Comparison of ENCODE assay signal across 1 cellular context in the genomic region with DNA sequence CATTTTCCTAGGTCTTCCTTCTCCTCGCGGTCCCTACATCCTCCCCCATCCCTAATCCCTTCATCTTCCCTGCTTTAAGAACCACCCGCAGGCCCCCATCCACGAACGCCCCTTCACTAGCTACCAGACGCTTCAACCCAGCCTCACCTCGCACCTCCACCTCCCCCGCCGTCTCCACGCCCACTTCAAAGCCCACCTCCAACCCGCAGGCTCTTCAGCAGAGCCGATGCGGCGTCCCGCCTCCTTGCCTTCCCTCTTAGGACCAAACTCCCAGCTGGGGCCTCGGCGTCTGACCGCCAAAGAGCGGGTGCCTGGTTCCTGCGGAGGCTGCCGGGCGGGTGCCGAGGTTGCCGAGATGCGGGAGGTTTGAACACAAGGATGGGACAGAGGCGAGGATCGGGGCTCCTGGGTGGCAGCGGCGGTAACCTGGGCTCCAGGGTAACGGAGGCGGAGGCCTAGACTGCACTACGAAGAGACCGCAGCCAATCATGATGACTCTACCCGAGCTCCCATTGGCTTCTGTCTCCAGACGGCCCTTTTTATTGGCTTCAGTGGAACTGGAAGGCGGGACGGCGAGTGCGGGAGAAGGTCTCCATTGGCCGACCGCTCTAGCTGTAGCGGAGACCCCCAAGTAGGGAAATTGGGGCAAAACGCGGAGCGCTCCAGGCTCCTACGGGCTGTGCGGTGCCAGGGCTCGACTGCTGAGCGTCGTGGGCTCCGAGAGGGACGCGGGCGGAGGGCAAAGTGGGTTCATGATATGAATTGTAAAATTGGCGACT.
TF ChIP-seq lines count a peak whose summit lies in the region.

A gene (minus strand): TSS at position 462 of the 779 bp plus-strand sequence. CDS start 18,536 bp downstream, outside the sequence.

TF ChIP-seq in WTC11, 78 proteins besides CTCF, POLR2A, EP300 and RAD21 (continued from another document and continues in another):
- TF ChIP-seq, protein P1, sequence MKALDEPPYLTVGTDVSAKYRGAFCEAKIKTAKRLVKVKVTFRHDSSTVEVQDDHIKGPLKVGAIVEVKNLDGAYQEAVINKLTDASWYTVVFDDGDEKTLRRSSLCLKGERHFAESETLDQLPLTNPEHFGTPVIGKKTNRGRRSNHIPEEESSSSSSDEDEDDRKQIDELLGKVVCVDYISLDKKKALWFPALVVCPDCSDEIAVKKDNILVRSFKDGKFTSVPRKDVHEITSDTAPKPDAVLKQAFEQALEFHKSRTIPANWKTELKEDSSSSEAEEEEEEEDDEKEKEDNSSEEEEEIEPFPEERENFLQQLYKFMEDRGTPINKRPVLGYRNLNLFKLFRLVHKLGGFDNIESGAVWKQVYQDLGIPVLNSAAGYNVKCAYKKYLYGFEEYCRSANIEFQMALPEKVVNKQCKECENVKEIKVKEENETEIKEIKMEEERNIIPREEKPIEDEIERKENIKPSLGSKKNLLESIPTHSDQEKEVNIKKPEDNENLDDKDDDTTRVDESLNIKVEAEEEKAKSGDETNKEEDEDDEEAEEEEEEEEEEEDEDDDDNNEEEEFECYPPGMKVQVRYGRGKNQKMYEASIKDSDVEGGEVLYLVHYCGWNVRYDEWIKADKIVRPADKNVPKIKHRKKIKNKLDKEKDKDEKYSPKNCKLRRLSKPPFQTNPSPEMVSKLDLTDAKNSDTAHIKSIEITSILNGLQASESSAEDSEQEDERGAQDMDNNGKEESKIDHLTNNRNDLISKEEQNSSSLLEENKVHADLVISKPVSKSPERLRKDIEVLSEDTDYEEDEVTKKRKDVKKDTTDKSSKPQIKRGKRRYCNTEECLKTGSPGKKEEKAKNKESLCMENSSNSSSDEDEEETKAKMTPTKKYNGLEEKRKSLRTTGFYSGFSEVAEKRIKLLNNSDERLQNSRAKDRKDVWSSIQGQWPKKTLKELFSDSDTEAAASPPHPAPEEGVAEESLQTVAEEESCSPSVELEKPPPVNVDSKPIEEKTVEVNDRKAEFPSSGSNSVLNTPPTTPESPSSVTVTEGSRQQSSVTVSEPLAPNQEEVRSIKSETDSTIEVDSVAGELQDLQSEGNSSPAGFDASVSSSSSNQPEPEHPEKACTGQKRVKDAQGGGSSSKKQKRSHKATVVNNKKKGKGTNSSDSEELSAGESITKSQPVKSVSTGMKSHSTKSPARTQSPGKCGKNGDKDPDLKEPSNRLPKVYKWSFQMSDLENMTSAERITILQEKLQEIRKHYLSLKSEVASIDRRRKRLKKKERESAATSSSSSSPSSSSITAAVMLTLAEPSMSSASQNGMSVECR (CRISPR knock-in tag; IDR thresholded peaks at IDR 0.05; ENCODE audit: borderline replicate concordance), result peak; percentile 46; the same call in 1 of the 2 replicates
- TF ChIP-seq ETV6 (CRISPR knock-in tag; IDR thresholded peaks at IDR 0.05) (peak; percentile 50; the same call in 1 of the 2 replicates), CBFB (CRISPR knock-in tag; IDR thresholded peaks at IDR 0.05; ENCODE audit: low read depth) (no peak), ESRRA (CRISPR knock-in tag; IDR thresholded peaks at IDR 0.05; ENCODE audit: borderline replicate concordance) (no peak), TP53 (CRISPR knock-in tag; IDR thresholded peaks at IDR 0.05) (no peak), PRRX2 (CRISPR knock-in tag; IDR thresholded peaks at IDR 0.05) (no peak), GTF2I (CRISPR knock-in tag; conservative IDR thresholded peaks at IDR 0.05) (no peak), NR3C1 (CRISPR knock-in tag; conservative IDR thresholded peaks at IDR 0.05; ENCODE audit: low read depth) (no peak), TEAD4 (CRISPR knock-in tag; IDR thresholded peaks at IDR 0.05) (no peak), ZNF416 (CRISPR knock-in tag; IDR thresholded peaks at IDR 0.05) (no peak), ELF4 (CRISPR knock-in tag; IDR thresholded peaks at IDR 0.05; ENCODE audit: low read depth) (no peak), SMAD4 (CRISPR knock-in tag; IDR thresholded peaks at IDR 0.05) (no peak), NFYB (CRISPR knock-in tag; conservative IDR thresholded peaks at IDR 0.05; ENCODE audit: low read depth) (peak; percentile 83), JAZF1 (CRISPR knock-in tag; IDR thresholded peaks at IDR 0.05) (no peak), MXD4 (CRISPR knock-in tag; IDR thresholded peaks at IDR 0.05; ENCODE audit: borderline replicate concordance) (no peak), EMX1 (CRISPR knock-in tag; IDR thresholded peaks at IDR 0.05) (no peak)
- TF ChIP-seq, protein P2, sequence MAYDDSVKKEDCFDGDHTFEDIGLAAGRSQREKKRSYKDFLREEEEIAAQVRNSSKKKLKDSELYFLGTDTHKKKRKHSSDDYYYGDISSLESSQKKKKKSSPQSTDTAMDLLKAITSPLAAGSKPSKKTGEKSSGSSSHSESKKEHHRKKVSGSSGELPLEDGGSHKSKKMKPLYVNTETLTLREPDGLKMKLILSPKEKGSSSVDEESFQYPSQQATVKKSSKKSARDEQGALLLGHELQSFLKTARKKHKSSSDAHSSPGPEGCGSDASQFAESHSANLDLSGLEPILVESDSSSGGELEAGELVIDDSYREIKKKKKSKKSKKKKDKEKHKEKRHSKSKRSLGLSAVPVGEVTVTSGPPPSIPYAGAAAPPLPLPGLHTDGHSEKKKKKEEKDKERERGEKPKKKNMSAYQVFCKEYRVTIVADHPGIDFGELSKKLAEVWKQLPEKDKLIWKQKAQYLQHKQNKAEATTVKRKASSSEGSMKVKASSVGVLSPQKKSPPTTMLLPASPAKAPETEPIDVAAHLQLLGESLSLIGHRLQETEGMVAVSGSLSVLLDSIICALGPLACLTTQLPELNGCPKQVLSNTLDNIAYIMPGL (CRISPR knock-in tag; IDR thresholded peaks at IDR 0.05), result peak; percentile 86; the same call in 1 of the 2 replicates
- TF ChIP-seq, protein P3, sequence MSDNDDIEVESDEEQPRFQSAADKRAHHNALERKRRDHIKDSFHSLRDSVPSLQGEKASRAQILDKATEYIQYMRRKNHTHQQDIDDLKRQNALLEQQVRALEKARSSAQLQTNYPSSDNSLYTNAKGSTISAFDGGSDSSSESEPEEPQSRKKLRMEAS (CRISPR knock-in tag; IDR thresholded peaks at IDR 0.05), result peak; percentile 74; the same call in 1 of the 2 replicates
- TF ChIP-seq, protein P4, sequence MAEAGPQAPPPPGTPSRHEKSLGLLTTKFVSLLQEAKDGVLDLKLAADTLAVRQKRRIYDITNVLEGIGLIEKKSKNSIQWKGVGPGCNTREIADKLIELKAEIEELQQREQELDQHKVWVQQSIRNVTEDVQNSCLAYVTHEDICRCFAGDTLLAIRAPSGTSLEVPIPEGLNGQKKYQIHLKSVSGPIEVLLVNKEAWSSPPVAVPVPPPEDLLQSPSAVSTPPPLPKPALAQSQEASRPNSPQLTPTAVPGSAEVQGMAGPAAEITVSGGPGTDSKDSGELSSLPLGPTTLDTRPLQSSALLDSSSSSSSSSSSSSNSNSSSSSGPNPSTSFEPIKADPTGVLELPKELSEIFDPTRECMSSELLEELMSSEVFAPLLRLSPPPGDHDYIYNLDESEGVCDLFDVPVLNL (CRISPR knock-in tag; IDR thresholded peaks at IDR 0.05; ENCODE audit: borderline replicate concordance, low read depth), result no peak
- TF ChIP-seq, protein P5, sequence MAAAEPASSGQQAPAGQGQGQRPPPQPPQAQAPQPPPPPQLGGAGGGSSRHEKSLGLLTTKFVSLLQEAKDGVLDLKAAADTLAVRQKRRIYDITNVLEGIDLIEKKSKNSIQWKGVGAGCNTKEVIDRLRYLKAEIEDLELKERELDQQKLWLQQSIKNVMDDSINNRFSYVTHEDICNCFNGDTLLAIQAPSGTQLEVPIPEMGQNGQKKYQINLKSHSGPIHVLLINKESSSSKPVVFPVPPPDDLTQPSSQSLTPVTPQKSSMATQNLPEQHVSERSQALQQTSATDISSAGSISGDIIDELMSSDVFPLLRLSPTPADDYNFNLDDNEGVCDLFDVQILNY (CRISPR knock-in tag; IDR thresholded peaks at IDR 0.05), result no peak
- TF ChIP-seq, protein P6, sequence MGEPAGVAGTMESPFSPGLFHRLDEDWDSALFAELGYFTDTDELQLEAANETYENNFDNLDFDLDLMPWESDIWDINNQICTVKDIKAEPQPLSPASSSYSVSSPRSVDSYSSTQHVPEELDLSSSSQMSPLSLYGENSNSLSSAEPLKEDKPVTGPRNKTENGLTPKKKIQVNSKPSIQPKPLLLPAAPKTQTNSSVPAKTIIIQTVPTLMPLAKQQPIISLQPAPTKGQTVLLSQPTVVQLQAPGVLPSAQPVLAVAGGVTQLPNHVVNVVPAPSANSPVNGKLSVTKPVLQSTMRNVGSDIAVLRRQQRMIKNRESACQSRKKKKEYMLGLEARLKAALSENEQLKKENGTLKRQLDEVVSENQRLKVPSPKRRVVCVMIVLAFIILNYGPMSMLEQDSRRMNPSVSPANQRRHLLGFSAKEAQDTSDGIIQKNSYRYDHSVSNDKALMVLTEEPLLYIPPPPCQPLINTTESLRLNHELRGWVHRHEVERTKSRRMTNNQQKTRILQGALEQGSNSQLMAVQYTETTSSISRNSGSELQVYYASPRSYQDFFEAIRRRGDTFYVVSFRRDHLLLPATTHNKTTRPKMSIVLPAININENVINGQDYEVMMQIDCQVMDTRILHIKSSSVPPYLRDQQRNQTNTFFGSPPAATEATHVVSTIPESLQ (CRISPR knock-in tag; IDR thresholded peaks at IDR 0.05), result no peak
- TF ChIP-seq, protein P7, sequence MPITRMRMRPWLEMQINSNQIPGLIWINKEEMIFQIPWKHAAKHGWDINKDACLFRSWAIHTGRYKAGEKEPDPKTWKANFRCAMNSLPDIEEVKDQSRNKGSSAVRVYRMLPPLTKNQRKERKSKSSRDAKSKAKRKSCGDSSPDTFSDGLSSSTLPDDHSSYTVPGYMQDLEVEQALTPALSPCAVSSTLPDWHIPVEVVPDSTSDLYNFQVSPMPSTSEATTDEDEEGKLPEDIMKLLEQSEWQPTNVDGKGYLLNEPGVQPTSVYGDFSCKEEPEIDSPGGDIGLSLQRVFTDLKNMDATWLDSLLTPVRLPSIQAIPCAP (CRISPR knock-in tag; IDR thresholded peaks at IDR 0.05), result no peak
- TF ChIP-seq, protein P8, sequence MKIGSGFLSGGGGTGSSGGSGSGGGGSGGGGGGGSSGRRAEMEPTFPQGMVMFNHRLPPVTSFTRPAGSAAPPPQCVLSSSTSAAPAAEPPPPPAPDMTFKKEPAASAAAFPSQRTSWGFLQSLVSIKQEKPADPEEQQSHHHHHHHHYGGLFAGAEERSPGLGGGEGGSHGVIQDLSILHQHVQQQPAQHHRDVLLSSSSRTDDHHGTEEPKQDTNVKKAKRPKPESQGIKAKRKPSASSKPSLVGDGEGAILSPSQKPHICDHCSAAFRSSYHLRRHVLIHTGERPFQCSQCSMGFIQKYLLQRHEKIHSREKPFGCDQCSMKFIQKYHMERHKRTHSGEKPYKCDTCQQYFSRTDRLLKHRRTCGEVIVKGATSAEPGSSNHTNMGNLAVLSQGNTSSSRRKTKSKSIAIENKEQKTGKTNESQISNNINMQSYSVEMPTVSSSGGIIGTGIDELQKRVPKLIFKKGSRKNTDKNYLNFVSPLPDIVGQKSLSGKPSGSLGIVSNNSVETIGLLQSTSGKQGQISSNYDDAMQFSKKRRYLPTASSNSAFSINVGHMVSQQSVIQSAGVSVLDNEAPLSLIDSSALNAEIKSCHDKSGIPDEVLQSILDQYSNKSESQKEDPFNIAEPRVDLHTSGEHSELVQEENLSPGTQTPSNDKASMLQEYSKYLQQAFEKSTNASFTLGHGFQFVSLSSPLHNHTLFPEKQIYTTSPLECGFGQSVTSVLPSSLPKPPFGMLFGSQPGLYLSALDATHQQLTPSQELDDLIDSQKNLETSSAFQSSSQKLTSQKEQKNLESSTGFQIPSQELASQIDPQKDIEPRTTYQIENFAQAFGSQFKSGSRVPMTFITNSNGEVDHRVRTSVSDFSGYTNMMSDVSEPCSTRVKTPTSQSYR (CRISPR knock-in tag; IDR thresholded peaks at IDR 0.05), result peak; percentile 66; the same call in 1 of the 2 replicates
- TF ChIP-seq, protein P9, sequence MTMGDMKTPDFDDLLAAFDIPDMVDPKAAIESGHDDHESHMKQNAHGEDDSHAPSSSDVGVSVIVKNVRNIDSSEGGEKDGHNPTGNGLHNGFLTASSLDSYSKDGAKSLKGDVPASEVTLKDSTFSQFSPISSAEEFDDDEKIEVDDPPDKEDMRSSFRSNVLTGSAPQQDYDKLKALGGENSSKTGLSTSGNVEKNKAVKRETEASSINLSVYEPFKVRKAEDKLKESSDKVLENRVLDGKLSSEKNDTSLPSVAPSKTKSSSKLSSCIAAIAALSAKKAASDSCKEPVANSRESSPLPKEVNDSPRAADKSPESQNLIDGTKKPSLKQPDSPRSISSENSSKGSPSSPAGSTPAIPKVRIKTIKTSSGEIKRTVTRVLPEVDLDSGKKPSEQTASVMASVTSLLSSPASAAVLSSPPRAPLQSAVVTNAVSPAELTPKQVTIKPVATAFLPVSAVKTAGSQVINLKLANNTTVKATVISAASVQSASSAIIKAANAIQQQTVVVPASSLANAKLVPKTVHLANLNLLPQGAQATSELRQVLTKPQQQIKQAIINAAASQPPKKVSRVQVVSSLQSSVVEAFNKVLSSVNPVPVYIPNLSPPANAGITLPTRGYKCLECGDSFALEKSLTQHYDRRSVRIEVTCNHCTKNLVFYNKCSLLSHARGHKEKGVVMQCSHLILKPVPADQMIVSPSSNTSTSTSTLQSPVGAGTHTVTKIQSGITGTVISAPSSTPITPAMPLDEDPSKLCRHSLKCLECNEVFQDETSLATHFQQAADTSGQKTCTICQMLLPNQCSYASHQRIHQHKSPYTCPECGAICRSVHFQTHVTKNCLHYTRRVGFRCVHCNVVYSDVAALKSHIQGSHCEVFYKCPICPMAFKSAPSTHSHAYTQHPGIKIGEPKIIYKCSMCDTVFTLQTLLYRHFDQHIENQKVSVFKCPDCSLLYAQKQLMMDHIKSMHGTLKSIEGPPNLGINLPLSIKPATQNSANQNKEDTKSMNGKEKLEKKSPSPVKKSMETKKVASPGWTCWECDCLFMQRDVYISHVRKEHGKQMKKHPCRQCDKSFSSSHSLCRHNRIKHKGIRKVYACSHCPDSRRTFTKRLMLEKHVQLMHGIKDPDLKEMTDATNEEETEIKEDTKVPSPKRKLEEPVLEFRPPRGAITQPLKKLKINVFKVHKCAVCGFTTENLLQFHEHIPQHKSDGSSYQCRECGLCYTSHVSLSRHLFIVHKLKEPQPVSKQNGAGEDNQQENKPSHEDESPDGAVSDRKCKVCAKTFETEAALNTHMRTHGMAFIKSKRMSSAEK (CRISPR knock-in tag; IDR thresholded peaks at IDR 0.05; ENCODE audit: borderline replicate concordance), result no peak
- TF ChIP-seq, protein P10, sequence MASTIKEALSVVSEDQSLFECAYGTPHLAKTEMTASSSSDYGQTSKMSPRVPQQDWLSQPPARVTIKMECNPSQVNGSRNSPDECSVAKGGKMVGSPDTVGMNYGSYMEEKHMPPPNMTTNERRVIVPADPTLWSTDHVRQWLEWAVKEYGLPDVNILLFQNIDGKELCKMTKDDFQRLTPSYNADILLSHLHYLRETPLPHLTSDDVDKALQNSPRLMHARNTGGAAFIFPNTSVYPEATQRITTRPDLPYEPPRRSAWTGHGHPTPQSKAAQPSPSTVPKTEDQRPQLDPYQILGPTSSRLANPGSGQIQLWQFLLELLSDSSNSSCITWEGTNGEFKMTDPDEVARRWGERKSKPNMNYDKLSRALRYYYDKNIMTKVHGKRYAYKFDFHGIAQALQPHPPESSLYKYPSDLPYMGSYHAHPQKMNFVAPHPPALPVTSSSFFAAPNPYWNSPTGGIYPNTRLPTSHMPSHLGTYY (CRISPR knock-in tag; IDR thresholded peaks at IDR 0.05), result no peak
